ENCODE assay signal across 19 cellular contexts in genomic region chr3:123423026-123423425, GRCh38. TPM values are rescaled to one million over a fixed set of nuclear protein-coding genes. Genes with fewer than 3 reads are reported as not detected.
DNase-seq lines count a peak whose midpoint lies in the region; TF ChIP-seq lines count a peak whose summit lies in the region.
"Had no signal": no experiment of that assay in that cellular context is flagged by ENCODE, and none has a peak within 500 bp of the region (broad histone marks: within the 10 kb centered on the region; RNA-seq: fewer than 3 reads in every experiment).

No MANE protein-coding gene starts in this region.

- no peak overlapping the region for H3K9ac ChIP-seq in endodermal cell (ENCODE audit: extremely low read depth, low read length, poor library complexity, severe bottlenecking)

- DNase-seq in Ammon's horn (ENCODE audit: low spot score): peak; percentile 54
- DNase-seq in astrocyte of the hippocampus (ENCODE audit: low read depth, low spot score): peak; percentile 28
- DNase-seq in left ventricle myocardium inferior: peak; percentile 55
- peak; percentile 59 for DNase-seq in pons (ENCODE audit: low spot score)
- DNase-seq in CD14-positive monocyte (ENCODE audit: low spot score): no peak
- DNase-seq in foreskin fibroblast: no peak
- DNase-seq in NCI-H446 treated with DMSO at 0.1 percent for 48 hours (lab: John Stamatoyannopoulos, UW): no peak
- DNase-seq in endodermal cell: no peak
- DNase-seq: dermis blood vessel endothelial cell; NCI-H2029; NCI-H446; stimulated activated naive CD4-positive, alpha-beta T cell; T1000 had no signal

- WGBS in endodermal cell (ENCODE audit: insufficient coverage in 1 of 2, insufficient read length in 1 of 2), 2 experiments: 92 to 100% methylated on average over 1 to 11 of the region's 12 CpGs

- intact Hi-C loops in left ventricle myocardium inferior (cut with micrococcal nuclease): no loop called here
- intact Hi-C loops in CD14-positive monocyte (cut with micrococcal nuclease): no loop called here

- H3K27me3 Mint-ChIP-seq in CD14-positive monocyte (ENCODE audit: low read depth in 3 of 3): peaks cover 2 to 6% (median 2%) of the 10 kb centered on the region in 3 donors
- no peaks in the 10 kb centered on the region for H3K27me3 Mint-ChIP-seq in endodermal cell (ENCODE audit: insufficient read depth)
- H3K27me3 Mint-ChIP-seq: brain had no signal

- H3K27ac ChIP-seq in left ventricle myocardium inferior (replicated peaks) (peak overlapping the region; percentile 89), endodermal cell (ENCODE audit: low read depth, low read length) (no peak overlapping the region)
- H3K27ac ChIP-seq: SK-N-MC had no signal

- H3K9me3 Mint-ChIP-seq in CD14-positive monocyte: no peaks in the 10 kb centered on the region
- no peaks in the 10 kb centered on the region for H3K9me3 Mint-ChIP-seq in endodermal cell
- H3K9me3 Mint-ChIP-seq: activated naive CD4-positive, alpha-beta T cell treated with anti-CD3 and anti-CD28 coated beads, Interleukin-2, amount 50 U/mL, for 72 hours; brain had no signal

- TF ChIP-seq CTCF in left ventricle myocardium inferior (IDR thresholded peaks at IDR 0.05; ENCODE audit: borderline replicate concordance): no peak
- no peak for TF ChIP-seq CTCF in CD14-positive monocyte (IDR thresholded peaks at IDR 0.05)
- no peak for TF ChIP-seq CTCF in foreskin fibroblast (IDR thresholded peaks at IDR 0.05; ENCODE audit: low read depth, low read length)
- no peak for TF ChIP-seq CTCF in endodermal cell (conservative IDR thresholded peaks at IDR 0.05)

- H3K27ac Mint-ChIP-seq in CD14-positive monocyte (no peak overlapping the region), endodermal cell (no peak overlapping the region)
- H3K27ac Mint-ChIP-seq: activated naive CD4-positive, alpha-beta T cell treated with anti-CD3 and anti-CD28 coated beads, Interleukin-2, amount 50 U/mL, for 72 hours had no signal

- no peaks in the 10 kb centered on the region for H3K27me3 ChIP-seq in left ventricle myocardium inferior (ENCODE audit: low read depth)
- H3K27me3 ChIP-seq in endodermal cell (ENCODE audit: control insufficient read depth, insufficient read depth, low read length, poor library complexity, severe bottlenecking): no peaks in the 10 kb centered on the region

- no peaks in the 10 kb centered on the region for H3K36me3 ChIP-seq in left ventricle myocardium inferior
- no peaks in the 10 kb centered on the region for H3K36me3 ChIP-seq in endodermal cell (ENCODE audit: control insufficient read depth, insufficient read depth, low read length)

- H3K4me3 ChIP-seq in left ventricle myocardium inferior (peak overlapping the region; percentile 39), foreskin fibroblast (ENCODE audit: low read depth in 1 of 2, low read length in 2 of 2) (no peak overlapping the region), endodermal cell (ENCODE audit: low read length) (no peak overlapping the region)
- H3K4me3 ChIP-seq: GM12878, K562, SK-N-MC had no signal

- H3K36me3 Mint-ChIP-seq in CD14-positive monocyte (no peaks in the 10 kb centered on the region), endodermal cell (ENCODE audit: low read depth) (no peaks in the 10 kb centered on the region)
- H3K36me3 Mint-ChIP-seq: activated naive CD4-positive, alpha-beta T cell treated with anti-CD3 and anti-CD28 coated beads, Interleukin-2, amount 50 U/mL, for 72 hours; brain had no signal

- no peaks in the 10 kb centered on the region for H3K4me1 Mint-ChIP-seq in CD14-positive monocyte
- H3K4me1 Mint-ChIP-seq in endodermal cell: peaks cover 3% of the 10 kb centered on the region

- H3K4me3 Mint-ChIP-seq in CD14-positive monocyte (no peak overlapping the region), endodermal cell (no peak overlapping the region)
- H3K4me3 Mint-ChIP-seq: brain had no signal

- H3K9me3 ChIP-seq in left ventricle myocardium inferior (replicated peaks): no peaks in the 10 kb centered on the region
- no peaks in the 10 kb centered on the region for H3K9me3 ChIP-seq in endodermal cell (ENCODE audit: control insufficient read depth, low read length)

- H3K4me1 ChIP-seq in left ventricle myocardium inferior (peaks cover 100% of the 10 kb centered on the region), endodermal cell (ENCODE audit: control insufficient read depth, insufficient read depth, low read length) (no peaks in the 10 kb centered on the region)

RNA-seq across cellular contexts. Expression of gene ADCY5, which starts 25.9 kb away (rescaled TPM):
- total RNA-seq in left ventricle myocardium inferior (249 TPM), endodermal cell (1 to 10 TPM; 3.9 to 5.2 TPM)
- polyA plus RNA-seq in CD14-positive monocyte: not detected
- polyA plus RNA-seq in endodermal cell (2013, experiment 1 of 2): 3.5 TPM
- 3.0 TPM for polyA plus RNA-seq in endodermal cell (2013, experiment 2 of 2)
- total RNA-seq: activated CD8-positive, alpha-beta memory T cell treated with anti-CD3 and anti-CD28 coated beads for 36 hours; activated naive CD4-positive, alpha-beta T cell treated with anti-CD3 and anti-CD28 coated beads, Interleukin-2, amount 50 U/mL, for 72 hours; GM12878; K562 had no signal

Comparison
In these comparisons a context has a peak if more than half of its experiments do, and no peak if none do; other contexts are left out.
1. DNase-seq: peak in Ammon's horn (single experiment), astrocyte of the hippocampus (single experiment), left ventricle myocardium inferior (single experiment) and pons (single experiment); none in CD14-positive monocyte (single experiment), foreskin fibroblast (0 of 2), NCI-H446 treated with DMSO at 0.1 percent for 48 hours (single experiment) and endodermal cell (single experiment).
2. RNA of gene ADCY5, which starts 25.9 kb away (total RNA-seq): 249 TPM in left ventricle myocardium inferior (single experiment); 3.9 to 5.2 TPM in endodermal cell; every median in the first group is over 10 times any median in the second.